1 cellular context compared by ENCODE assay signal in genomic region chr3:38029400-38030125, GRCh38.
A peak's percentile ranks its signal among the peaks of the same experiment; 100 is the strongest.
TF ChIP-seq lines count a peak whose summit lies in the region.

TSS of gene PLCD1 (minus strand) at chr3:38029642. CDS start at chr3:38029539, 103 bp downstream.

TF ChIP-seq in GM23338, 12 proteins besides CTCF, POLR2A, EP300 and RAD21 (continued from another document):
- TF ChIP-seq ETS1 (IDR thresholded peaks at IDR 0.05) (no peak), POLR2AphosphoS5 (IDR thresholded peaks at IDR 0.05; ENCODE audit: low read depth) (peak; percentile 81), REST (IDR thresholded peaks at IDR 0.05; ENCODE audit: unreplicated experiment) (no peak)
